In genomic region chr16:53937068-53937614, GRCh38 we compare ENCODE assay signal across 13 cellular contexts.
"Had no signal": no experiment of that assay in that cellular context is flagged by ENCODE, and none has a peak within 500 bp of the region (broad histone marks: within the 10 kb centered on the region; RNA-seq: fewer than 3 reads in every experiment).

No MANE protein-coding gene starts in this region.

- H3K4me1 Mint-ChIP-seq: activated CD4-positive, alpha-beta T cell treated with anti-CD3 and anti-CD28 coated beads for 36 hours; natural killer cell had no signal

- H3K9me3 Mint-ChIP-seq: activated CD4-positive, alpha-beta memory T cell treated with anti-CD3 and anti-CD28 coated beads for 36 hours; activated T-cell treated with anti-CD3 and anti-CD28 coated beads, Interleukin-2, amount 50 U/mL, for 24 hours; natural killer cell had no signal

- H3K27me3 ChIP-seq: esophagus muscularis mucosa, stomach, testis had no signal

- H3K4me1 ChIP-seq: testis had no signal

- H3K27ac Mint-ChIP-seq: activated CD4-positive, alpha-beta memory T cell treated with anti-CD3 and anti-CD28 coated beads for 36 hours; activated CD4-positive, alpha-beta T cell treated with anti-CD3 and anti-CD28 coated beads for 36 hours; activated CD8-positive, alpha-beta memory T cell treated with anti-CD3 and anti-CD28 coated beads, Interleukin-2, amount 10 ng/mL, durations not matched to agents 7 days and 5 days; activated T-cell treated with anti-CD3 and anti-CD28 coated beads, Interleukin-2, amount 50 U/mL, for 24 hours; natural killer cell; T-helper 17 cell had no signal

- H3K27me3 Mint-ChIP-seq: activated CD4-positive, alpha-beta memory T cell treated with anti-CD3 and anti-CD28 coated beads for 36 hours; activated CD4-positive, alpha-beta T cell treated with anti-CD3 and anti-CD28 coated beads for 36 hours; activated CD8-positive, alpha-beta memory T cell treated with anti-CD3 and anti-CD28 coated beads, Interleukin-2, amount 10 ng/mL, durations not matched to agents 7 days and 5 days; activated T-cell treated with anti-CD3 and anti-CD28 coated beads, Interleukin-2, amount 50 U/mL, for 24 hours; T-helper 17 cell had no signal

- H3K27ac ChIP-seq: esophagus muscularis mucosa, testis had no signal

- H3K9me3 ChIP-seq: esophagus muscularis mucosa, stomach, testis had no signal

- H3K4me3 Mint-ChIP-seq: activated CD4-positive, alpha-beta memory T cell treated with anti-CD3 and anti-CD28 coated beads for 36 hours; activated CD4-positive, alpha-beta T cell treated with anti-CD3 and anti-CD28 coated beads for 36 hours; activated CD8-positive, alpha-beta memory T cell treated with anti-CD3 and anti-CD28 coated beads, Interleukin-2, amount 10 ng/mL, durations not matched to agents 7 days and 5 days; activated T-cell treated with anti-CD3 and anti-CD28 coated beads, Interleukin-2, amount 50 U/mL, for 24 hours; natural killer cell; T-helper 17 cell had no signal

- DNase-seq: activated CD4-positive, alpha-beta memory T cell treated with anti-CD3 and anti-CD28 coated beads for 36 hours; activated CD4-positive, alpha-beta T cell treated with anti-CD3 and anti-CD28 coated beads for 36 hours; activated CD8-positive, alpha-beta memory T cell treated with anti-CD3 and anti-CD28 coated beads, Interleukin-2, amount 10 ng/mL, durations not matched to agents 7 days and 5 days; activated naive CD4-positive, alpha-beta T cell treated with anti-CD3 and anti-CD28 coated beads, Interleukin-2, amount 50 U/mL, for 16 hours; activated T-cell treated with anti-CD3 and anti-CD28 coated beads, Interleukin-2, amount 50 U/mL, for 24 hours; hippocampal formation; mammary epithelial cell; natural killer cell; stimulated activated CD4-positive, alpha-beta T cell treated with anti-CD3 and anti-CD28 coated beads, Interleukin-1b, Interleukin-23, amount 100 ng/mL, for 48 hours; T-helper 17 cell; testis had no signal

- H3K4me3 ChIP-seq: esophagus muscularis mucosa, stomach, testis had no signal
